18 cellular contexts compared by ENCODE assay signal in genomic region chr19:40232949-40233810, GRCh38. TPM values are rescaled to one million over a fixed set of nuclear protein-coding genes. Genes with fewer than 3 reads are reported as not detected.
DNase-seq lines count a peak whose midpoint lies in the region; ATAC-seq, FAIRE-seq and TF ChIP-seq lines count a peak whose summit lies in the region.
"Had no signal": no experiment of that assay in that cellular context is flagged by ENCODE, and none has a peak within 500 bp of the region (broad histone marks: within the 10 kb centered on the region; RNA-seq: fewer than 3 reads in every experiment).

No MANE protein-coding gene starts in this region.

- no peak for TF ChIP-seq POLR2A in HepG2 (IDR thresholded peaks at IDR 0.05; ENCODE audit: insufficient read depth in 1 of 2, low read depth in 2 of 2, low read length in 2 of 2)
- TF ChIP-seq POLR2A in right lobe of liver (IDR thresholded peaks at IDR 0.05), result no peak

- H3K9ac ChIP-seq in HepG2 (ENCODE audit: insufficient read depth, low read depth, low read length) (no peak overlapping the region; the same call in 1 of the 2 replicates), PC-3 (ENCODE audit: low read length) (no peak overlapping the region), MM.1S (ENCODE audit: low read length) (no peak overlapping the region)

- no peaks in the 10 kb centered on the region for H3F3A ChIP-seq in PC-3 (ENCODE audit: low read length, unreplicated experiment)
- H3F3A ChIP-seq in MM.1S (ENCODE audit: insufficient read depth, low read length), result no peaks in the 10 kb centered on the region

- H3K36me3 ChIP-seq in HepG2 (replicated peaks in 1 of 2; ENCODE audit: control insufficient read depth in 1 of 2, insufficient read depth in 2 of 2, low read length in 2 of 2) (peaks cover 22 to 27% of the 10 kb centered on the region in 2 experiments; a peak in 4 of 5 replicates), right lobe of liver (peaks cover 0 to 37% (median 20%) of the 10 kb centered on the region in 4 donors), PC-3 (ENCODE audit: low read depth, low read length) (no peaks in the 10 kb centered on the region; the same call in 1 of the 2 replicates), MM.1S (replicated peaks; ENCODE audit: insufficient read depth, low read length) (no peaks in the 10 kb centered on the region)

- POLR2A ChIA-PET in HepG2 (lab: Yijun Ruan, JAX), result interaction anchor here (1.7 to 2.7 kb wide), 2 partner anchors 21 to 49 kb away, joined by 7 to 25 read pairs; no protein-coding TSS in a partner anchor
- POLR2A ChIA-PET in PC-3 (lab: Charles Lee; ENCODE audit: unreplicated experiment), result no interaction called here

- no peak for TF ChIP-seq RAD21 in HepG2 (CRISPR knock-in tag; IDR thresholded peaks at IDR 0.05)

- H3K4me1 ChIP-seq in HepG2 (ENCODE audit: insufficient read depth, low read length) (peaks cover 49% of the 10 kb centered on the region), right lobe of liver (peaks cover 0 to 20% (median 7%) of the 10 kb centered on the region in 4 donors), PC-3 (ENCODE audit: insufficient read depth, low read length) (peaks cover 10% of the 10 kb centered on the region), right cardiac atrium (ENCODE audit: control insufficient read depth, insufficient read depth, low read length) (peaks cover 5% of the 10 kb centered on the region), MM.1S (ENCODE audit: low read length) (no peaks in the 10 kb centered on the region)
- H3K4me1 ChIP-seq: SJSA1 had no signal

- intact Hi-C loops in HepG2 (cut with micrococcal nuclease; ENCODE audit: unreplicated experiment) (no loop called here), right lobe of liver (cut with DNase I) (no loop called here), PC-3 (cut with micrococcal nuclease) (no loop called here), right cardiac atrium (cut with DNase I) (no loop called here)

- no peaks in the 10 kb centered on the region for H4K20me1 ChIP-seq in HepG2 (ENCODE audit: insufficient read depth, low read length)
- no peaks in the 10 kb centered on the region for H4K20me1 ChIP-seq in PC-3 (ENCODE audit: low read length)
- H4K20me1 ChIP-seq in MM.1S (ENCODE audit: insufficient read depth, low read length), result no peaks in the 10 kb centered on the region

- H3K4me2 ChIP-seq in HepG2 (ENCODE audit: low read depth, low read length) (no peak overlapping the region), PC-3 (ENCODE audit: low read length) (no peak overlapping the region), MM.1S (ENCODE audit: low read depth, low read length) (no peak overlapping the region)

- H3K9me3 ChIP-seq in HepG2 (ENCODE audit: low read length) (no peaks in the 10 kb centered on the region), right lobe of liver (no peaks in the 10 kb centered on the region), PC-3 (ENCODE audit: low read length) (no peaks in the 10 kb centered on the region), right cardiac atrium (ENCODE audit: control insufficient read depth, low read length) (no peaks in the 10 kb centered on the region), MM.1S (replicated peaks; ENCODE audit: insufficient read depth, low read length) (no peaks in the 10 kb centered on the region)
- H3K9me3 ChIP-seq: SJSA1 had no signal

- DNase-seq in HepG2 (ENCODE audit: low spot score), result no peak
- DNase-seq in right lobe of liver, result no peak
- no peak for DNase-seq in PC-3
- DNase-seq in right cardiac atrium, result peak in 1 of 3 donors; percentile 33
- DNase-seq in ureter (ENCODE audit: low spot score), result no peak
- DNase-seq in MM.1S, result no peak
- no peak for DNase-seq in epidermal melanocyte (ENCODE audit: insufficient read length, low spot score)
- DNase-seq: C1 segment of cervical spinal cord, DMS79, GOT3, NCI-H1105, NCI-H2081 treated with DMSO at 0.1 percent for 48 hours, NCI-H774, OCI-M1 had no signal

- no TSS peak for BruUV-seq in HepG2 (replicated peaks; lab: Mats Ljungman, UMichigan)
- BruUV-seq in PC-3 (replicated peaks; lab: Mats Ljungman, UMichigan), result TSS peak; percentile 25

- H2AFZ ChIP-seq in HepG2 (ENCODE audit: low read length), result no peak overlapping the region
- H2AFZ ChIP-seq in PC-3 (ENCODE audit: low read length), result no peak overlapping the region
- no peak overlapping the region for H2AFZ ChIP-seq in MM.1S (ENCODE audit: low read length)

- no peak for FAIRE-seq in HepG2 (lab: Jason Lieb, UNC)

- TF ChIP-seq CTCF in HepG2 (CRISPR knock-in tag; IDR thresholded peaks at IDR 0.05) (no peak), right lobe of liver (IDR thresholded peaks at IDR 0.05) (no peak), PC-3 (conservative IDR thresholded peaks at IDR 0.05; ENCODE audit: low read depth, low read length) (no peak), MM.1S (IDR thresholded peaks at IDR 0.05; ENCODE audit: low read length) (no peak)

- H3K9me2 ChIP-seq in PC-3 (replicated peaks; ENCODE audit: low read length), result no peaks in the 10 kb centered on the region
- no peaks in the 10 kb centered on the region for H3K9me2 ChIP-seq in MM.1S (replicated peaks; ENCODE audit: insufficient read depth, low read length)

- WGBS in HepG2 (ENCODE audit: low lambda C conversion rate), result 98% methylated on average over 18 of the region's 25 CpGs
- 75% methylated on average over 6 of the region's 25 CpGs for WGBS in right lobe of liver (ENCODE audit: insufficient coverage, low coverage, low lambda C conversion rate, missing lambda C conversion rate)
- 91% methylated on average over 25 of the region's 25 CpGs for WGBS in right cardiac atrium

- in situ Hi-C loops in HepG2 (cut with HindIII; ENCODE audit: extremely low pct_ligation_motif_present, low pct_unique_long_range_greater_than_20kb), result no loop called here

- H3K79me2 ChIP-seq in HepG2 (ENCODE audit: insufficient read depth, low read length) (no peaks in the 10 kb centered on the region), PC-3 (ENCODE audit: low read length) (no peaks in the 10 kb centered on the region), MM.1S (ENCODE audit: low read length) (no peaks in the 10 kb centered on the region)

- no peak for TF ChIP-seq EP300 in HepG2 (IDR thresholded peaks at IDR 0.05; ENCODE audit: low read depth in 2 of 2, low read length in 2 of 2)
- TF ChIP-seq EP300 in HepG2 (CRISPR knock-in tag; IDR thresholded peaks at IDR 0.05; ENCODE audit: borderline replicate concordance), result no peak

- H3K27ac ChIP-seq in HepG2 (ENCODE audit: extremely low read length, insufficient read depth, low read length), result peak overlapping the region; percentile 83
- no peak overlapping the region for H3K27ac ChIP-seq in right lobe of liver
- no peak overlapping the region for H3K27ac ChIP-seq in PC-3 (ENCODE audit: low read length)
- H3K27ac ChIP-seq in right cardiac atrium (ENCODE audit: low read length), result no peak overlapping the region
- no peak overlapping the region for H3K27ac ChIP-seq in MM.1S (ENCODE audit: low read length)
- H3K27ac ChIP-seq: RWPE1, SJSA1 had no signal

- CTCF ChIA-PET in HepG2 (lab: Yijun Ruan, JAX; ENCODE audit: low intra/inter-chr PET ratio, low total read pairs) (no interaction called here), PC-3 (lab: Charles Lee) (no interaction called here)

- ATAC-seq in HepG2 (peak; percentile 2; the same call in 2 of the 3 replicates), right lobe of liver (no peak), PC-3 (no peak), right cardiac atrium (peak; percentile 6 to 9)

- H3K4me3 ChIP-seq in HepG2 (replicated peaks in 1 of 3; ENCODE audit: insufficient read depth in 1 of 3, low read depth in 2 of 3, low read length in 3 of 3), result no peak overlapping the region
- no peak overlapping the region for H3K4me3 ChIP-seq in right lobe of liver
- no peak overlapping the region for H3K4me3 ChIP-seq in PC-3 (ENCODE audit: low read length)
- no peak overlapping the region for H3K4me3 ChIP-seq in right cardiac atrium (ENCODE audit: low read length)
- no peak overlapping the region for H3K4me3 ChIP-seq in MM.1S (ENCODE audit: low read length)
- H3K4me3 ChIP-seq: SJSA1 had no signal

- H3K27me3 ChIP-seq in HepG2 (ENCODE audit: control insufficient read depth in 1 of 2, insufficient read depth in 2 of 2, low read length in 2 of 2), result no peaks in the 10 kb centered on the region
- no peaks in the 10 kb centered on the region for H3K27me3 ChIP-seq in right lobe of liver
- no peaks in the 10 kb centered on the region for H3K27me3 ChIP-seq in PC-3 (ENCODE audit: low read length)
- H3K27me3 ChIP-seq in right cardiac atrium (ENCODE audit: control insufficient read depth, insufficient read depth), result no peaks in the 10 kb centered on the region
- no peaks in the 10 kb centered on the region for H3K27me3 ChIP-seq in MM.1S (replicated peaks; ENCODE audit: insufficient read depth, low read length)
- H3K27me3 ChIP-seq: SJSA1 had no signal

RNA-seq across cellular contexts. Expression of gene CCNP, which starts 6.7 kb away (rescaled TPM):
- total RNA-seq in HepG2 (2016; rRNA removed; fragmentation: Illumina TruSeq; extraction: Trizol) (0.66 and 1.1 TPM in 2 replicates), right lobe of liver (1 to 10 TPM; 1.5 to 8.7 (median 3.9) TPM), PC-3 (2014; rRNA removed) (not detected in 2 replicates), right cardiac atrium (under 1 TPM; 0.23 to 0.41 (median 0.30) TPM), ureter (not detected)
- 0.20 and 0.35 TPM in 2 replicates for total RNA-seq in HepG2 (2016; cell fraction: cytosol; rRNA removed; fragmentation: Illumina TruSeq; extraction: Trizol; ENCODE audit: low read depth)
- 0.85 and 1.1 TPM in 2 replicates for total RNA-seq in HepG2 (2016; cell fraction: insoluble cytoplasmic fraction; rRNA removed; fragmentation: Illumina TruSeq; extraction: Trizol)
- total RNA-seq in HepG2 (2016; cell fraction: membrane; rRNA removed; fragmentation: Illumina TruSeq; extraction: Trizol), result 0.74 and 0.79 TPM in 2 replicates
- 0.69 and 0.96 TPM in 2 replicates for total RNA-seq in HepG2 (2016; cell fraction: nucleus; rRNA removed; fragmentation: Illumina TruSeq; extraction: Trizol)
- polyA plus RNA-seq in HepG2 (2011; rRNA removed) (1.8 and 2.8 TPM in 2 replicates), right cardiac atrium (0.25 TPM)
- polyA plus RNA-seq in HepG2 (2011; cell fraction: cytosol; rRNA removed), result 1.7 and 2.0 TPM in 2 replicates
- 7.9 and 8.4 TPM in 2 replicates for polyA plus RNA-seq in HepG2 (2011; cell fraction: nucleus; rRNA removed)
- 2.0 and 2.9 TPM in 2 replicates for polyA plus RNA-seq in HepG2 (2012)
- polyA plus RNA-seq in HepG2 (2016; cell fraction: cytosol; fragmentation: Illumina TruSeq; extraction: Trizol; ENCODE audit: low read depth), result 0.25 and 0.58 TPM in 2 replicates
- 1.0 and 1.2 TPM in 2 replicates for polyA plus RNA-seq in HepG2 (2016; cell fraction: insoluble cytoplasmic fraction; fragmentation: Illumina TruSeq; extraction: Trizol; ENCODE audit: low read depth)
- polyA plus RNA-seq in HepG2 (2016; cell fraction: membrane; fragmentation: Illumina TruSeq; extraction: Trizol; ENCODE audit: low read depth), result 0.49 and 0.52 TPM in 2 replicates
- polyA plus RNA-seq in HepG2 (2016; cell fraction: nucleus; fragmentation: Illumina TruSeq; extraction: Trizol; ENCODE audit: insufficient read depth, low read depth), result 2.3 and 2.8 TPM in 2 replicates
- 0.07 and 2.4 TPM in 2 replicates for polyA minus RNA-seq in HepG2 (2011; rRNA and poly(A)+ RNA removed; ENCODE audit: low replicate concordance)
- 0.79 and 1.1 TPM in 2 replicates for polyA minus RNA-seq in HepG2 (2011; cell fraction: cytosol; rRNA and poly(A)+ RNA removed)
- 0.90 and 1.2 TPM in 2 replicates for polyA minus RNA-seq in HepG2 (2011; cell fraction: nucleus; rRNA and poly(A)+ RNA removed)
- total RNA-seq: LHCN-M2, SJSA1 had no signal

RNA-seq across cellular contexts. Expression of gene TTC9B, which starts 15.0 kb away (rescaled TPM):
- total RNA-seq in HepG2 (2016; rRNA removed; fragmentation: Illumina TruSeq; extraction: Trizol) (not detected in 2 replicates), right lobe of liver (not detected), PC-3 (2014; rRNA removed) (0.15 and 0.17 TPM in 2 replicates), right cardiac atrium (not detected), ureter (not detected)
- not detected in 2 replicates for total RNA-seq in HepG2 (2016; cell fraction: cytosol; rRNA removed; fragmentation: Illumina TruSeq; extraction: Trizol; ENCODE audit: low read depth)
- total RNA-seq in HepG2 (2016; cell fraction: insoluble cytoplasmic fraction; rRNA removed; fragmentation: Illumina TruSeq; extraction: Trizol), result not detected in 2 replicates
- not detected in 2 replicates for total RNA-seq in HepG2 (2016; cell fraction: membrane; rRNA removed; fragmentation: Illumina TruSeq; extraction: Trizol)
- not detected in 2 replicates for total RNA-seq in HepG2 (2016; cell fraction: nucleus; rRNA removed; fragmentation: Illumina TruSeq; extraction: Trizol)
- polyA plus RNA-seq in HepG2 (2011; rRNA removed) (not detected in 2 replicates), right cardiac atrium (0.11 TPM)
- not detected in 2 replicates for polyA plus RNA-seq in HepG2 (2011; cell fraction: cytosol; rRNA removed)
- polyA plus RNA-seq in HepG2 (2011; cell fraction: nucleus; rRNA removed), result 0.05 TPM in 1 of 2 replicates, not detected in the other
- 0.08 and 0.27 TPM in 2 replicates for polyA plus RNA-seq in HepG2 (2012)
- polyA plus RNA-seq in HepG2 (2016; cell fraction: cytosol; fragmentation: Illumina TruSeq; extraction: Trizol; ENCODE audit: low read depth), result not detected in 2 replicates
- not detected in 2 replicates for polyA plus RNA-seq in HepG2 (2016; cell fraction: insoluble cytoplasmic fraction; fragmentation: Illumina TruSeq; extraction: Trizol; ENCODE audit: low read depth)
- not detected in 2 replicates for polyA plus RNA-seq in HepG2 (2016; cell fraction: membrane; fragmentation: Illumina TruSeq; extraction: Trizol; ENCODE audit: low read depth)
- not detected in 2 replicates for polyA plus RNA-seq in HepG2 (2016; cell fraction: nucleus; fragmentation: Illumina TruSeq; extraction: Trizol; ENCODE audit: insufficient read depth, low read depth)
- not detected in 2 replicates for polyA minus RNA-seq in HepG2 (2011; rRNA and poly(A)+ RNA removed; ENCODE audit: low replicate concordance)
- not detected in 2 replicates for polyA minus RNA-seq in HepG2 (2011; cell fraction: cytosol; rRNA and poly(A)+ RNA removed)
- not detected in 2 replicates for polyA minus RNA-seq in HepG2 (2011; cell fraction: nucleus; rRNA and poly(A)+ RNA removed)
- total RNA-seq: LHCN-M2, NCI-H460, SJSA1 had no signal

RNA-seq across cellular contexts. Expression of gene MAP3K10, which starts 42.0 kb away (rescaled TPM):
- total RNA-seq in HepG2 (2016; rRNA removed; fragmentation: Illumina TruSeq; extraction: Trizol) (1.9 and 3.4 TPM in 2 replicates), right lobe of liver (1 to 10 TPM; 4.2 to 7.0 (median 6.5) TPM), PC-3 (2014; rRNA removed) (11.2 and 13.0 TPM in 2 replicates), right cardiac atrium (10 to 100 TPM; 16.9 to 22.6 (median 20.2) TPM), ureter (14.4 TPM)
- 3.4 and 3.7 TPM in 2 replicates for total RNA-seq in HepG2 (2016; cell fraction: cytosol; rRNA removed; fragmentation: Illumina TruSeq; extraction: Trizol; ENCODE audit: low read depth)
- total RNA-seq in HepG2 (2016; cell fraction: insoluble cytoplasmic fraction; rRNA removed; fragmentation: Illumina TruSeq; extraction: Trizol), result 1.5 and 4.3 TPM in 2 replicates
- total RNA-seq in HepG2 (2016; cell fraction: membrane; rRNA removed; fragmentation: Illumina TruSeq; extraction: Trizol), result 2.3 and 3.1 TPM in 2 replicates
- total RNA-seq in HepG2 (2016; cell fraction: nucleus; rRNA removed; fragmentation: Illumina TruSeq; extraction: Trizol), result 4.8 and 6.5 TPM in 2 replicates
- polyA plus RNA-seq in HepG2 (2011; rRNA removed) (5.0 and 6.7 TPM in 2 replicates), right cardiac atrium (25.3 TPM)
- 2.4 and 4.6 TPM in 2 replicates for polyA plus RNA-seq in HepG2 (2011; cell fraction: cytosol; rRNA removed)
- polyA plus RNA-seq in HepG2 (2011; cell fraction: nucleus; rRNA removed), result 28.9 and 39.9 TPM in 2 replicates
- 4.5 and 7.7 TPM in 2 replicates for polyA plus RNA-seq in HepG2 (2012)
- polyA plus RNA-seq in HepG2 (2016; cell fraction: cytosol; fragmentation: Illumina TruSeq; extraction: Trizol; ENCODE audit: low read depth), result 1.1 and 1.2 TPM in 2 replicates
- polyA plus RNA-seq in HepG2 (2016; cell fraction: insoluble cytoplasmic fraction; fragmentation: Illumina TruSeq; extraction: Trizol; ENCODE audit: low read depth), result 2.1 and 3.6 TPM in 2 replicates
- polyA plus RNA-seq in HepG2 (2016; cell fraction: membrane; fragmentation: Illumina TruSeq; extraction: Trizol; ENCODE audit: low read depth), result 2.5 and 3.9 TPM in 2 replicates
- polyA plus RNA-seq in HepG2 (2016; cell fraction: nucleus; fragmentation: Illumina TruSeq; extraction: Trizol; ENCODE audit: insufficient read depth, low read depth), result 14.6 and 16.4 TPM in 2 replicates
- polyA minus RNA-seq in HepG2 (2011; rRNA and poly(A)+ RNA removed; ENCODE audit: low replicate concordance), result 9.5 and 13.6 TPM in 2 replicates
- 3.7 and 4.1 TPM in 2 replicates for polyA minus RNA-seq in HepG2 (2011; cell fraction: cytosol; rRNA and poly(A)+ RNA removed)
- 9.0 and 9.3 TPM in 2 replicates for polyA minus RNA-seq in HepG2 (2011; cell fraction: nucleus; rRNA and poly(A)+ RNA removed)

RNA-seq across cellular contexts. Expression of gene AKT2, which starts 52.0 kb away (rescaled TPM):
- total RNA-seq in HepG2 (2016; rRNA removed; fragmentation: Illumina TruSeq; extraction: Trizol) (82.1 and 82.7 TPM in 2 replicates), right lobe of liver (100 to 1,000 TPM in 3 of 6 experiments, 10 to 100 TPM in 3; 83.2 to 132 (median 107) TPM), PC-3 (2014; rRNA removed) (80.6 and 84.9 TPM in 2 replicates), right cardiac atrium (100 to 1,000 TPM; 119 to 131 (median 125) TPM), ureter (128 TPM)
- total RNA-seq in HepG2 (2016; cell fraction: cytosol; rRNA removed; fragmentation: Illumina TruSeq; extraction: Trizol; ENCODE audit: low read depth), result 42.1 and 44.9 TPM in 2 replicates
- total RNA-seq in HepG2 (2016; cell fraction: insoluble cytoplasmic fraction; rRNA removed; fragmentation: Illumina TruSeq; extraction: Trizol), result 70.8 and 81.6 TPM in 2 replicates
- 96.0 and 104 TPM in 2 replicates for total RNA-seq in HepG2 (2016; cell fraction: membrane; rRNA removed; fragmentation: Illumina TruSeq; extraction: Trizol)
- 55.8 and 67.9 TPM in 2 replicates for total RNA-seq in HepG2 (2016; cell fraction: nucleus; rRNA removed; fragmentation: Illumina TruSeq; extraction: Trizol)
- polyA plus RNA-seq in HepG2 (2011; rRNA removed) (173 and 182 TPM in 2 replicates), right cardiac atrium (94.9 TPM)
- 88.4 and 94.7 TPM in 2 replicates for polyA plus RNA-seq in HepG2 (2011; cell fraction: cytosol; rRNA removed)
- 432 and 533 TPM in 2 replicates for polyA plus RNA-seq in HepG2 (2011; cell fraction: nucleus; rRNA removed)
- 72.7 and 74.6 TPM in 2 replicates for polyA plus RNA-seq in HepG2 (2012)
- polyA plus RNA-seq in HepG2 (2016; cell fraction: cytosol; fragmentation: Illumina TruSeq; extraction: Trizol; ENCODE audit: low read depth), result 39.5 and 46.3 TPM in 2 replicates
- polyA plus RNA-seq in HepG2 (2016; cell fraction: insoluble cytoplasmic fraction; fragmentation: Illumina TruSeq; extraction: Trizol; ENCODE audit: low read depth), result 92.6 and 106 TPM in 2 replicates
- polyA plus RNA-seq in HepG2 (2016; cell fraction: membrane; fragmentation: Illumina TruSeq; extraction: Trizol; ENCODE audit: low read depth), result 95.0 and 114 TPM in 2 replicates
- polyA plus RNA-seq in HepG2 (2016; cell fraction: nucleus; fragmentation: Illumina TruSeq; extraction: Trizol; ENCODE audit: insufficient read depth, low read depth), result 169 and 178 TPM in 2 replicates
- 115 and 187 TPM in 2 replicates for polyA minus RNA-seq in HepG2 (2011; rRNA and poly(A)+ RNA removed; ENCODE audit: low replicate concordance)
- 55.0 and 56.5 TPM in 2 replicates for polyA minus RNA-seq in HepG2 (2011; cell fraction: cytosol; rRNA and poly(A)+ RNA removed)
- polyA minus RNA-seq in HepG2 (2011; cell fraction: nucleus; rRNA and poly(A)+ RNA removed), result 77.1 and 89.5 TPM in 2 replicates

Comparison
In these comparisons a context has a peak if more than half of its experiments do, and no peak if none do; other contexts are left out.
1. ATAC-seq: peak in HepG2 (single experiment) and right cardiac atrium (2 of 2); none in right lobe of liver (0 of 4) and PC-3 (single experiment).